Comparison of ENCODE assay signal across 7 cellular contexts in the genomic region with DNA sequence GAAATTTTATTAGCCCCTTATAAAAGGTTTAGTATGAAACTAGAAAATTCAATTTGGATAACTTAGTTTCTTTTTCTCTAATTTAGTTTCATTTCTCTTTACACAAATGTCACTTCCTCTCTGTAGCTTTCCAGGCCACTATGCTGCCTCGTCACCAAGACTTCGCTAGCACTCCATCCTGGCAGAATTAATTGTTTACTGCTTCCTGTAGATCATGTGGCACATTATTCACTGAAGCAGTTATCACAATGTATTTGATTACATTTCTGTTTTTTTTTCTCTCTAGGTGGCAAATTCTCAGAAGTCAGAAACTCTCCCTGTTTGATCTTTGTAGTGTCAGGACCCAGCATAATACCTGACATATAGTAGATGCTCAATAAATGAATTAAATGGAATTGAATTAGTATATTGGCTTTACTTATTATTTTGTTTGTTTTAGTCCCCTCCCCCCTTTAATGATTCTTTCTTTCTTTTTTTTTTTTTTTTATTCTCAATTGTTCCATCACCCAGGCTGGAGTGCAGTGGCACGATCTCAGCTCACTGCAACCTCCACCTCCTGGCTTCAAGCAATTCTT. TPM values are rescaled to one million over a fixed set of nuclear protein-coding genes. Genes with fewer than 3 reads are reported as not detected.
DNase-seq lines count a peak whose midpoint lies in the region; ATAC-seq, FAIRE-seq and TF ChIP-seq lines count a peak whose summit lies in the region.

No MANE protein-coding gene starts in this region.

- H3K27ac Mint-ChIP-seq in dendritic cell treated with granulocyte-macrophage colony-stimulating factor and Interleukin-4, amounts not matched to agents 40 ng/mL and 50 ng/mL, for 4 days, result peak overlapping the region; percentile 86

- no peaks in the 10 kb centered on the region for H3K36me3 Mint-ChIP-seq in dendritic cell treated with granulocyte-macrophage colony-stimulating factor and Interleukin-4, amounts not matched to agents 40 ng/mL and 50 ng/mL, for 4 days (ENCODE audit: low read depth)

- peak in 2 of 3 donors; percentile 48 to 73 for DNase-seq in Peyer's patch
- no peak for DNase-seq in urothelium cell line (ENCODE audit: low spot score)
- DNase-seq in cerebellum (ENCODE audit: low spot score), result no peak
- no peak for DNase-seq in amniotic stem cell (lab: John Stamatoyannopoulos, UW)

- no peak for FAIRE-seq in urothelium cell line (lab: Jason Lieb, UNC)

- H3K36me3 ChIP-seq in Peyer's patch, result no peaks in the 10 kb centered on the region

- H3K27me3 Mint-ChIP-seq in dendritic cell treated with granulocyte-macrophage colony-stimulating factor and Interleukin-4, amounts not matched to agents 40 ng/mL and 50 ng/mL, for 4 days, result no peaks in the 10 kb centered on the region

- H3K4me3 Mint-ChIP-seq in dendritic cell treated with granulocyte-macrophage colony-stimulating factor and Interleukin-4, amounts not matched to agents 40 ng/mL and 50 ng/mL, for 4 days, result no peak overlapping the region

- peak overlapping the region in 1 of 4 donors; percentile 10 for H3K4me3 ChIP-seq in Peyer's patch

- no peak for TF ChIP-seq CTCF in Peyer's patch (IDR thresholded peaks at IDR 0.05)

- no peak for TF ChIP-seq POLR2A in Peyer's patch (IDR thresholded peaks at IDR 0.05)

- peak; percentile 86 for ATAC-seq in GM19035 (IDR thresholded peaks at IDR 0.05; ENCODE audit: unreplicated experiment)
- peak; percentile 83 for ATAC-seq in HG02884 (IDR thresholded peaks at IDR 0.05; ENCODE audit: unreplicated experiment)

- intact Hi-C loops in dendritic cell treated with granulocyte-macrophage colony-stimulating factor and Interleukin-4, amounts not matched to agents 40 ng/mL and 50 ng/mL, for 4 days (cut with micrococcal nuclease), result no loop called here

- no peaks in the 10 kb centered on the region for H3K27me3 ChIP-seq in Peyer's patch

- peaks cover 5% of the 10 kb centered on the region for H3K4me1 Mint-ChIP-seq in dendritic cell treated with granulocyte-macrophage colony-stimulating factor and Interleukin-4, amounts not matched to agents 40 ng/mL and 50 ng/mL, for 4 days (ENCODE audit: low read depth)

- H3K9me3 Mint-ChIP-seq in dendritic cell treated with granulocyte-macrophage colony-stimulating factor and Interleukin-4, amounts not matched to agents 40 ng/mL and 50 ng/mL, for 4 days, result no peaks in the 10 kb centered on the region

- H3K4me1 ChIP-seq in Peyer's patch, result no peaks in the 10 kb centered on the region

- no peaks in the 10 kb centered on the region for H3K9me3 ChIP-seq in Peyer's patch

- peak overlapping the region in 3 of 4 donors; percentile 70 to 76 (median 73) for H3K27ac ChIP-seq in Peyer's patch

RNA-seq across cellular contexts. Expression of gene SAT1, which starts 9.3 kb away (rescaled TPM):
- total RNA-seq in Peyer's patch (100 to 1,000 TPM; 796 to 836 (median 832) TPM), cerebellum (56.0 TPM)

RNA-seq across cellular contexts. Expression of gene ACOT9, which starts 30.6 kb away (rescaled TPM):
- total RNA-seq in Peyer's patch (10 to 100 TPM; 24.7 to 29.8 (median 28.6) TPM), cerebellum (21.7 TPM)

Comparison
In these comparisons a context has a peak if more than half of its experiments do, and no peak if none do; other contexts are left out.
1. DNase-seq: peak in Peyer's patch (2 of 3); none in urothelium cell line (single experiment), cerebellum (single experiment) and amniotic stem cell (single experiment).
2. RNA of gene SAT1, which starts 9.3 kb away (total RNA-seq): 796 to 836 TPM in Peyer's patch; 56.0 TPM in cerebellum (single experiment); every median in the first group is over 10 times any median in the second.